ENCODE assay signal across 8 cellular contexts in the genomic region with DNA sequence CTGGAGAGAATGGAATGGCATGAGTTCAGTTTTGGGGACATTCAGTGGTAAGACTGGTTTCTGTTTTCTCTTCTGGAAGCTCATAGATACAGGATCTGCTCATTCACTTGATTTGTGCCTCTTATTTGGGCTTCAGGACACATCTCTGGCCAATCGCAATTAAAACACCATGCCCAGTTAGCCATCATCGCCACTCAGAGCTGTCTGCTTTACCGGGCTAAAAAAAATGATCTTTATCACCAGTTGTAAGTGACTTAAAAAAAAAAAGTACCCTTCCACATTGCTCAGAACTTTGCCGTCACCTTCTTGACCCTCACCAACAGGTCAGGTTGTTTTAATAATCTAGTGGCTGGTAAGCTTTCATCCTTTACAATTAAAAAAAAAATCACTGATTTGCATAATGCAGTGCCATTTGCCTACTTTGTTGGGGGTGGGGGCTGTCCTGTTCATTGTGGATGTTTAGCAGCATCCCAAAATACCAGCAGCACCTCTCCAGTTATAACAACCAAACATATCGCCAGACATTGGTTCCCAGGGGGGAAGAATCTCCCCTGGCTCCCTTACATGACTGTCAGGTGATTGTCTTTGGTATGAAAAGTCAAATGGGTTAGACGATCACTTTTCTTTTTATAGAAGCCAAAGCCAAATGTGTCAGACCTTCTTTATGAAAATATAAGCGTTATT.
DNase-seq lines count a peak whose midpoint lies in the region; TF ChIP-seq lines count a peak whose summit lies in the region.

No MANE protein-coding gene starts in this region.

- H3K4me1 ChIP-seq in A673 (ENCODE audit: insufficient read depth, low read length, poor library complexity, severe bottlenecking): peaks cover 20% of the 10 kb centered on the region
- H3K4me1 ChIP-seq in mononuclear cell (ENCODE audit: insufficient read depth, low read length): peaks cover 73% of the 10 kb centered on the region

- intact Hi-C loops in A673 (cut with micrococcal nuclease; ENCODE audit: unreplicated experiment): no loop called here

- peak overlapping the region; percentile 61 for H3K27ac ChIP-seq in A673 (ENCODE audit: low read depth, low read length, poor library complexity, severe bottlenecking)
- H3K27ac ChIP-seq in KOPT-K1 (ENCODE audit: low read depth, low read length, poor library complexity, severe bottlenecking): peak overlapping the region; percentile 93
- H3K27ac ChIP-seq in caudate nucleus (ENCODE audit: low read depth, low read length): peak overlapping the region; percentile 52

- DNase-seq in A673 (ENCODE audit: low spot score) (no peak), caudate nucleus (lab: John Stamatoyannopoulos, UW) (no peak), HEK293T (ENCODE audit: extremely low spot score) (no peak), AML-193 (lab: John Stamatoyannopoulos, UW) (no peak), ecto neural progenitor cell (ENCODE audit: low spot score) (no peak)
- DNase-seq in stimulated activated CD4-positive, alpha-beta T cell treated with anti-CD3 and anti-CD28 coated beads, Interleukin-12 subunit alpha, Interleukin-12 subunit beta, amount 100 ng/mL, for 4 hours: no peak

- H3K4me3 ChIP-seq in A673 (ENCODE audit: low read depth, low read length, poor library complexity, severe bottlenecking) (peak overlapping the region; percentile 33), mononuclear cell (ENCODE audit: low read length) (peak overlapping the region; percentile 27)

- CTCF ChIA-PET in A673 (lab: Charles Lee) (interaction anchor here (1.3 to 1.6 kb wide), 2 partner anchors 33 to 366 kb away, joined by 4 to 9 read pairs; no protein-coding TSS in a partner anchor), HEK293T (lab: Yijun Ruan, JAX) (interaction anchor here (1.0 to 1.7 kb wide), 3 partner anchors 12 to 186 kb away, joined by 3 read pairs; no protein-coding TSS in a partner anchor)

- H3K36me3 ChIP-seq in A673 (ENCODE audit: insufficient read depth, low read length, poor library complexity, severe bottlenecking): no peaks in the 10 kb centered on the region
- H3K36me3 ChIP-seq in KOPT-K1 (ENCODE audit: insufficient read depth, low read length): peaks cover 59% of the 10 kb centered on the region

- POLR2A ChIA-PET in A673 (lab: Charles Lee; ENCODE audit: low non-redundant PET): interaction anchor here (0.6 kb wide), 1 partner anchor 1038 kb away, joined by 4 read pairs; no protein-coding TSS in a partner anchor
- POLR2A ChIA-PET in HEK293T (lab: Yijun Ruan, JAX): interaction anchor here (1.1 to 2.5 kb wide), 2 partner anchors 224 to 290 kb away, joined by 3 to 9 read pairs; a partner anchor contains a TSS

- TF ChIP-seq CTCF in A673 (conservative IDR thresholded peaks at IDR 0.05; ENCODE audit: low read depth, low read length): no peak

- no TSS peak for BruUV-seq in A673 (replicated peaks; lab: Mats Ljungman, UMichigan)

- H3K9me3 ChIP-seq in A673 (ENCODE audit: low read depth, low read length, poor library complexity, severe bottlenecking) (no peaks in the 10 kb centered on the region), KOPT-K1 (ENCODE audit: insufficient read depth, low read length, poor library complexity, severe bottlenecking) (no peaks in the 10 kb centered on the region), mononuclear cell (ENCODE audit: low read depth, low read length) (no peaks in the 10 kb centered on the region)

- H3K27me3 ChIP-seq in A673 (replicated peaks; ENCODE audit: insufficient read depth, low read depth, low read length, poor library complexity): no peaks in the 10 kb centered on the region
- no peaks in the 10 kb centered on the region for H3K27me3 ChIP-seq in mononuclear cell (ENCODE audit: insufficient read depth, low read length)

TF ChIP-seq in HEK293T, 16 proteins besides CTCF, POLR2A, EP300 and RAD21:
- no peak for TF ChIP-seq L3MBTL2 (conservative IDR thresholded peaks at IDR 0.05)
- TF ChIP-seq NFRKB (IDR thresholded peaks at IDR 0.05): no peak
- TF ChIP-seq HDGF (IDR thresholded peaks at IDR 0.05; ENCODE audit: borderline replicate concordance): no peak
- no peak for TF ChIP-seq LEF1 (IDR thresholded peaks at IDR 0.05; ENCODE audit: borderline replicate concordance)
- no peak for TF ChIP-seq CTBP1 (IDR thresholded peaks at IDR 0.05; ENCODE audit: borderline replicate concordance)
- TF ChIP-seq SUZ12 (IDR thresholded peaks at IDR 0.05): no peak
